1 cellular context compared by ENCODE assay signal in the genomic region with DNA sequence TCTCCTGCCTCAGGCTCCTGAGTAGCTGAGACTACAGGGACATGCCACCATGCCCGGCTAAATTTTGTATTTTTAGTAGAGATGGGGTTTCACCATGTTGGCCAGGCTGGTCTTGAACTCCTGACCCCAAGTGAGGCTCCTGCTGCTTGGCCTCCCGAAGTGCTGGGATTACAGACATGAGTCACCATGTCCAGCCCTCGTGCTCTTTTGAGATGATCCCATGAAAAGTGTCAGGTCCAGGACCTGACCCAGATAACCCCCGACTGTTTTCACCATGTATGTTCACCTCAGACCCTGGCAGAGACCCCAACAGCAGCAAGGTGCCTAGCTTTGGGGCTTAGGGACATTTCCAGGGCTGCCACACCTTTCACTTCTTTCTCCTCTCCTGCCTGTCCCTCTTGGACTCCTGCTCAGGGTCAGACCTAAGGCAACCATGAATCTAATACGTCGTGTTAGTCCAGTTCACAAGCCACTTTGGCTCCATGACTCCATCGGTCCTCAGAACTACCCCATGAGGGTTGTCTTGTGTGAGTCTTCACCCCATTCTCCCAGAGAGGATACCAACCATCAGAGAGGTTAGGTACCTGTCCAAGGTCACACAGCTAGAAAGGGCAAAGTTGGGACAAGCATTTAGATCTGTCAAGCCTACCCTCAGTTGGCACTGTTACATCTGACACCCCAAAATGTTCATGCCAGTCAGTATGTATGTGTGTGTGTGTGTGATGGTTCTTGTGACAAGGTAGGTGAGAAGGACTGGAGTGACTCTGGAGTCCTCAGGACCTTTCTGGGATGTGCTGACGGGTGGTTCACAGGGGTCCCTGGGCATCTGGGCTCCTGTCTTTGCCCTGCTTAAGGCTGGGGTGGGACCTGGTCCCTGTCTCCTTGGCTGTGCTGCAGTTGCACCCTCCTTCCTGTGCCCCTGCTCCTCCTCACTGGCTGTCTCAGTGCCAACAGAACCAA.
TF ChIP-seq lines count a peak whose summit lies in the region.

No MANE protein-coding gene starts in this region.

TF ChIP-seq in endothelial cell of umbilical vein, 7 proteins besides CTCF, POLR2A, EP300 and RAD21:
- TF ChIP-seq GATA2 (IDR thresholded peaks at IDR 0.05; ENCODE audit: insufficient read depth, insufficient read length, low read depth, low read length), result no peak
- no peak for TF ChIP-seq FOS (IDR thresholded peaks at IDR 0.05; ENCODE audit: borderline replicate concordance, insufficient read depth, low read length)
- TF ChIP-seq MYC (IDR thresholded peaks at IDR 0.05; ENCODE audit: low read depth, low read length), result no peak
- TF ChIP-seq, protein P1, sequence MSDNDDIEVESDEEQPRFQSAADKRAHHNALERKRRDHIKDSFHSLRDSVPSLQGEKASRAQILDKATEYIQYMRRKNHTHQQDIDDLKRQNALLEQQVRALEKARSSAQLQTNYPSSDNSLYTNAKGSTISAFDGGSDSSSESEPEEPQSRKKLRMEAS (IDR thresholded peaks at IDR 0.05; ENCODE audit: insufficient read depth, insufficient read length), result no peak
- TF ChIP-seq JUN (IDR thresholded peaks at IDR 0.05; ENCODE audit: borderline replicate concordance, insufficient read depth, insufficient read length, low read depth), result no peak
- TF ChIP-seq EZH2 (IDR thresholded peaks at IDR 0.05; ENCODE audit: borderline replicate concordance, low read depth, low read length, severe bottlenecking), result no peak
- TF ChIP-seq POLR2AphosphoS5 (IDR thresholded peaks at IDR 0.05; ENCODE audit: insufficient read depth, low read depth, low read length), result no peak
